Comparison of ENCODE assay signal across 17 cellular contexts in the genomic region with DNA sequence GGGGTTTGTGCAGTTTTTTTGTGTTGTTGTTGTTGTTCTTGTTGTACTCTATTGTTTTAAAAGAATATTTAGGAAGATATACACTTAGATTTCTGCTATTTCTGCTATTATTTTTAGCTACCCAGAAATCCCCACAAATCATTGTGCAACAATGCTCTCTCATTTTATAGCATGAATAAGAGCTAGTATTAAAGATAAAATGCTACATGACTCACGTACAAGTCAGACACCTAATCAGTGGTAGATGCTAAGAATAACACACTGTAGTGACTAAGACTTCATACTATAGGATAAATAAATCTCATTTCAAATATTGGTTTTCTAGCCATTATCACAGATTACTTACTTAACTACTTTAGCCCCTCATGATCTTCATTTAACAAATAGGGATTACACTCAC.
A peak's percentile ranks its signal among the peaks of the same experiment; 100 is the strongest.
DNase-seq lines count a peak whose midpoint lies in the region; ATAC-seq and TF ChIP-seq lines count a peak whose summit lies in the region.
"Had no signal": no experiment of that assay in that cellular context is flagged by ENCODE, and none has a peak within 500 bp of the region (broad histone marks: within the 10 kb centered on the region; RNA-seq: fewer than 3 reads in every experiment).

No MANE protein-coding gene starts in this region.

- H2AFZ ChIP-seq in osteoblast (ENCODE audit: low read length): no peak overlapping the region
- H2AFZ ChIP-seq: parathyroid adenoma had no signal

- no peak for TF ChIP-seq CTCF in epithelial cell of esophagus (IDR thresholded peaks at IDR 0.05; ENCODE audit: insufficient read depth, low read depth, low read length, missing control alignments)
- no peak for TF ChIP-seq CTCF in osteoblast (IDR thresholded peaks at IDR 0.05; ENCODE audit: extremely low read depth, low read depth, low read length)
- TF ChIP-seq CTCF in upper lobe of left lung (IDR thresholded peaks at IDR 0.05): no peak

- DNase-seq in EL: peak; percentile 56
- DNase-seq in NCI-H226: peak; percentile 81
- DNase-seq in epithelial cell of esophagus (ENCODE audit: low read depth): peak; percentile 80
- DNase-seq in osteoblast (ENCODE audit: insufficient read length, low spot score, missing footprints): peak; percentile 47
- no peak for DNase-seq in GM19240 (ENCODE audit: insufficient read length, low spot score)
- DNase-seq in upper lobe of left lung: no peak
- DNase-seq in NCI-H1694 (lab: John Stamatoyannopoulos, UW): no peak
- DNase-seq: activated CD4-positive, alpha-beta T cell treated with anti-CD3 and anti-CD28 coated beads, Interleukin-2, amount 10 ng/mL, durations not matched to agents 24 days and 14 days; activated naive CD8-positive, alpha-beta T cell treated with anti-CD3 and anti-CD28 coated beads, Interleukin-2, amount 50 U/mL, for 24 hours; activated T-cell treated with anti-CD3 and anti-CD28 coated beads, Interleukin-2, amount 50 U/mL, for 1 hour; C1 segment of cervical spinal cord; NCI-H187 treated with DMSO at 0.1 percent for 48 hours; NCI-H526; RPMI8226 had no signal

- no peaks in the 10 kb centered on the region for H3K79me2 ChIP-seq in osteoblast (ENCODE audit: insufficient read depth, low read length)
- H3K79me2 ChIP-seq: parathyroid adenoma had no signal

- no peaks in the 10 kb centered on the region for H3K27me3 ChIP-seq in osteoblast (ENCODE audit: insufficient read depth, low read length)
- no peaks in the 10 kb centered on the region for H3K27me3 ChIP-seq in upper lobe of left lung

- no peaks in the 10 kb centered on the region for H3K36me3 ChIP-seq in osteoblast (ENCODE audit: insufficient read depth, low read length)
- no peaks in the 10 kb centered on the region for H3K36me3 ChIP-seq in upper lobe of left lung

- ATAC-seq in HG02885 (IDR thresholded peaks at IDR 0.05; ENCODE audit: poor library complexity, unreplicated experiment) (no peak), upper lobe of left lung (ENCODE audit: low FRiP score in 2 of 2) (no peak)
- ATAC-seq: activated naive CD8-positive, alpha-beta T cell treated with anti-CD3 and anti-CD28 coated beads, Interleukin-2, amount 50 U/mL, for 24 hours had no signal

- TF ChIP-seq POLR2A in upper lobe of left lung (IDR thresholded peaks at IDR 0.05): no peak

- peak overlapping the region; percentile 63 for H3K27ac ChIP-seq in osteoblast (ENCODE audit: low read depth, low read length)
- H3K27ac ChIP-seq in upper lobe of left lung: no peak overlapping the region
- H3K27ac ChIP-seq: KMS-11, parathyroid adenoma had no signal

- H3K9me3 ChIP-seq in osteoblast (ENCODE audit: low read depth, low read length) (no peaks in the 10 kb centered on the region), upper lobe of left lung (no peaks in the 10 kb centered on the region)

- H3K4me1 ChIP-seq in osteoblast (ENCODE audit: insufficient read depth, low read length) (peaks cover 34% of the 10 kb centered on the region), upper lobe of left lung (no peaks in the 10 kb centered on the region)
- H3K4me1 ChIP-seq: parathyroid adenoma had no signal

- no peak overlapping the region for H3K4me3 ChIP-seq in epithelial cell of esophagus (ENCODE audit: low read length)
- no peak overlapping the region for H3K4me3 ChIP-seq in osteoblast (ENCODE audit: insufficient read depth, low read length)
- no peak overlapping the region for H3K4me3 ChIP-seq in upper lobe of left lung

- TF ChIP-seq EP300 in upper lobe of left lung (IDR thresholded peaks at IDR 0.05): no peak

- peak overlapping the region; percentile 7 for H3K4me2 ChIP-seq in osteoblast (ENCODE audit: insufficient read depth, low read length)
- H3K4me2 ChIP-seq: KMS-11 had no signal

- WGBS in upper lobe of left lung, 2 donors: 71 to 74% methylated on average over 1 of the region's 1 CpG

- no peaks in the 10 kb centered on the region for H4K20me1 ChIP-seq in osteoblast (ENCODE audit: insufficient read depth, low read length)

Comparison
In these comparisons a context has a peak if more than half of its experiments do, and no peak if none do; other contexts are left out.
1. DNase-seq: peak in EL (single experiment), NCI-H226 (single experiment), epithelial cell of esophagus (single experiment) and osteoblast (single experiment); none in GM19240 (single experiment), upper lobe of left lung (0 of 2) and NCI-H1694 (single experiment).